ENCODE assay signal across 17 cellular contexts in genomic region chr6:16452348-16452747, GRCh38.
DNase-seq lines count a peak whose midpoint lies in the region; ATAC-seq and TF ChIP-seq lines count a peak whose summit lies in the region.
"Had no signal": no experiment of that assay in that cellular context is flagged by ENCODE, and none has a peak within 500 bp of the region (broad histone marks: within the 10 kb centered on the region; RNA-seq: fewer than 3 reads in every experiment).

No MANE protein-coding gene starts in this region.

- H3K9me1 ChIP-seq in IMR-90 (ENCODE audit: insufficient read depth, low read length): 0 out of 2 replicates have a peak, but pooled peaks cover 7% of the 10 kb centered on the region

- no peaks in the 10 kb centered on the region for H3F3A ChIP-seq in PC-9 (ENCODE audit: insufficient read depth, low read depth)

- no peak for DNase-seq in activated T-cell treated with anti-CD3 and anti-CD28 coated beads, Interleukin-2, amount 50 U/mL, for 72 hours
- DNase-seq in activated T-cell treated with anti-CD3 and anti-CD28 coated beads for 4 hours (no peak), IMR-90 (no peak), caudate nucleus (lab: John Stamatoyannopoulos, UW) (peak in 2 of 61 donors; percentile 34 to 62), brain microvascular endothelial cell (no peak), PC-9 (no peak)
- DNase-seq: CD8-positive, alpha-beta T cell; COR-L47; DMS 273 treated with DMSO at 0.1 percent for 48 hours; DMS53; DND-41; EL; HCEC 1CT had no signal

- no peaks in the 10 kb centered on the region for H3K9me2 ChIP-seq in PC-9 (ENCODE audit: insufficient read depth)

- H3K27ac ChIP-seq in IMR-90 (ENCODE audit: insufficient read depth, low read length): no peak overlapping the region
- H3K27ac ChIP-seq in caudate nucleus (ENCODE audit: low read depth, low read length): peak overlapping the region; percentile 67
- no peak overlapping the region for H3K27ac ChIP-seq in brain microvascular endothelial cell
- no peak overlapping the region for H3K27ac ChIP-seq in PC-9
- H3K27ac ChIP-seq: BLaER1 treated with 17β-estradiol and CSF1 and Interleukin-3, amounts not matched to agents 10 nM and 100 nM had no signal

- H3K23ac ChIP-seq in IMR-90 (ENCODE audit: low read depth, low read length): no peak overlapping the region

- ATAC-seq in activated T-cell treated with anti-CD3 and anti-CD28 coated beads, Interleukin-2, amount 50 U/mL, for 72 hours (replicated peaks in 1 of 2): peak in 1 of 2 donors; percentile 59
- no peak for ATAC-seq in IMR-90 (ENCODE audit: low read depth)
- no peak for ATAC-seq in stimulated activated memory B cell treated with anti-CD40 and anti-IgM and Interleukin-4, amounts not matched to agents 10 μg/mL and 1 μg/mL and 100 μg/mL, for 72 hours
- ATAC-seq: CD8-positive, alpha-beta T cell; GM23338 had no signal

- H2BK20ac ChIP-seq in IMR-90 (ENCODE audit: low read depth, low read length): no peak overlapping the region

- no CpG with 5 or more reads among the region's 2 CpGs for WGBS in IMR-90 (ENCODE audit: extremely low coverage in 2 of 2, insufficient read length in 1 of 2), 2 experiments

- H4K20me1 ChIP-seq in IMR-90 (ENCODE audit: insufficient read depth, low read length) (no peaks in the 10 kb centered on the region), PC-9 (ENCODE audit: insufficient read depth) (no peaks in the 10 kb centered on the region)

- peak overlapping the region; percentile 8 to 18 for H3K4me3 Mint-ChIP-seq in activated T-cell treated with anti-CD3 and anti-CD28 coated beads, Interleukin-2, amount 50 U/mL, for 72 hours
- H3K4me3 Mint-ChIP-seq in stimulated activated memory B cell treated with anti-CD40 and anti-IgM and Interleukin-4, amounts not matched to agents 10 μg/mL and 1 μg/mL and 100 μg/mL, for 72 hours: no peak overlapping the region
- H3K4me3 Mint-ChIP-seq: B cell; CD8-positive, alpha-beta T cell; GM23338 had no signal

- TF ChIP-seq CTCF in IMR-90 (conservative IDR thresholded peaks at IDR 0.05; ENCODE audit: low read depth, low read length) (no peak), brain microvascular endothelial cell (IDR thresholded peaks at IDR 0.05; ENCODE audit: low read depth, low read length, missing control alignments) (no peak), PC-9 (conservative IDR thresholded peaks at IDR 0.05) (no peak)

- H2AK9ac ChIP-seq in IMR-90 (replicated peaks; ENCODE audit: low read depth, low read length, poor library complexity): no peak overlapping the region

- no peak overlapping the region for H2AFZ ChIP-seq in IMR-90 (replicated peaks; ENCODE audit: low read length, poor library complexity)
- no peak overlapping the region for H2AFZ ChIP-seq in PC-9
- H2AFZ ChIP-seq: GM23338 had no signal

- no peak overlapping the region for H2BK5ac ChIP-seq in IMR-90 (ENCODE audit: low read depth, low read length, poor library complexity, severe bottlenecking)

- no peak overlapping the region for H2AK5ac ChIP-seq in IMR-90 (ENCODE audit: low read depth, low read length)

- no peak overlapping the region for H3K56ac ChIP-seq in IMR-90 (ENCODE audit: extremely low read depth, insufficient read depth, low read length)

- in situ Hi-C loops in IMR-90 (cut with MboI; ENCODE audit: low sequenced_read_pairs) (no loop called here), brain microvascular endothelial cell (cut with HindIII; ENCODE audit: low pct_ligation_motif_present, low sequenced_read_pairs) (no loop called here)

- no peak overlapping the region for H4K91ac ChIP-seq in IMR-90 (ENCODE audit: insufficient read depth, low read depth, low read length)

- dilution Hi-C loops in IMR-90 (cut with HindIII; ENCODE audit: low sequenced_read_pairs, unreplicated experiment): no loop called here

- peaks cover 5 to 17% of the 10 kb centered on the region in 2 experiments; a peak in 3 of 4 replicates for H3K79me1 ChIP-seq in IMR-90 (ENCODE audit: low read depth in 1 of 2, low read length in 2 of 2)

- H3K4me3 ChIP-seq in IMR-90 (ENCODE audit: insufficient read depth, low read depth, low read length): no peak overlapping the region
- H3K4me3 ChIP-seq in brain microvascular endothelial cell (ENCODE audit: low read depth, low read length): no peak overlapping the region
- no peak overlapping the region for H3K4me3 ChIP-seq in PC-9
- H3K4me3 ChIP-seq: BLaER1 treated with 17β-estradiol and CSF1 and Interleukin-3, amounts not matched to agents 10 nM and 100 nM; GM23338 had no signal

- H3K27me3 ChIP-seq in IMR-90 (ENCODE audit: control insufficient read depth, insufficient read depth, low read length) (no peaks in the 10 kb centered on the region), brain microvascular endothelial cell (replicated peaks) (no peaks in the 10 kb centered on the region), PC-9 (ENCODE audit: insufficient read depth, low read depth) (no peaks in the 10 kb centered on the region)
- H3K27me3 ChIP-seq: BLaER1 treated with 17β-estradiol and CSF1 and Interleukin-3, amounts not matched to agents 10 nM and 100 nM had no signal

- TF ChIP-seq RAD21 in IMR-90 (IDR thresholded peaks at IDR 0.05; ENCODE audit: low read length): no peak

- H3K4ac ChIP-seq in IMR-90 (ENCODE audit: low read depth, low read length): no peak overlapping the region

- H3K14ac ChIP-seq in IMR-90 (replicated peaks; ENCODE audit: low read depth, low read length): no peak overlapping the region

- H3K27ac Mint-ChIP-seq in activated T-cell treated with anti-CD3 and anti-CD28 coated beads, Interleukin-2, amount 50 U/mL, for 72 hours: peak overlapping the region; percentile 42
- H3K27ac Mint-ChIP-seq in stimulated activated memory B cell treated with anti-CD40 and anti-IgM and Interleukin-4, amounts not matched to agents 10 μg/mL and 1 μg/mL and 100 μg/mL, for 72 hours: peak overlapping the region; percentile 39
- H3K27ac Mint-ChIP-seq: B cell; CD8-positive, alpha-beta T cell; GM23338 had no signal

- peaks cover 0 to 4% of the 10 kb centered on the region in 2 donors for H3K9me3 Mint-ChIP-seq in activated T-cell treated with anti-CD3 and anti-CD28 coated beads, Interleukin-2, amount 50 U/mL, for 72 hours
- H3K9me3 Mint-ChIP-seq in stimulated activated memory B cell treated with anti-CD40 and anti-IgM and Interleukin-4, amounts not matched to agents 10 μg/mL and 1 μg/mL and 100 μg/mL, for 72 hours: no peaks in the 10 kb centered on the region

- H3K4me1 ChIP-seq in IMR-90 (ENCODE audit: control insufficient read depth, insufficient read depth, low read length) (peaks cover 20% of the 10 kb centered on the region), PC-9 (replicated peaks; ENCODE audit: insufficient read depth) (no peaks in the 10 kb centered on the region)

- CTCF ChIA-PET in IMR-90 (lab: Yijun Ruan, JAX): no interaction called here
- CTCF ChIA-PET in PC-9 (lab: Charles Lee): no interaction called here

- POLR2A ChIA-PET in IMR-90 (lab: Charles Lee; ENCODE audit: unreplicated experiment): no interaction called here
- POLR2A ChIA-PET in PC-9 (lab: Charles Lee; ENCODE audit: unreplicated experiment): no interaction called here

- H3K9me3 ChIP-seq in IMR-90 (ENCODE audit: control insufficient read depth, insufficient read depth, low read length) (peaks cover 4% of the 10 kb centered on the region), PC-9 (ENCODE audit: insufficient read depth, low read depth) (no peaks in the 10 kb centered on the region)

- no peak for TF ChIP-seq POLR2A in IMR-90 (IDR thresholded peaks at IDR 0.05; ENCODE audit: low read depth, low read length)

- H2BK15ac ChIP-seq in IMR-90 (ENCODE audit: low read depth, low read length): no peak overlapping the region; the same call in 2 of the 3 replicates

- H3K18ac ChIP-seq in IMR-90 (ENCODE audit: low read depth, low read length): no peak overlapping the region; the same call in 1 of the 2 replicates

- H3K79me2 ChIP-seq in PC-9 (ENCODE audit: low read depth): no peaks in the 10 kb centered on the region

- H3K4me1 Mint-ChIP-seq in activated T-cell treated with anti-CD3 and anti-CD28 coated beads, Interleukin-2, amount 50 U/mL, for 72 hours (ENCODE audit: low read depth): peaks cover 35% of the 10 kb centered on the region
- peaks cover 7% of the 10 kb centered on the region for H3K4me1 Mint-ChIP-seq in stimulated activated memory B cell treated with anti-CD40 and anti-IgM and Interleukin-4, amounts not matched to agents 10 μg/mL and 1 μg/mL and 100 μg/mL, for 72 hours
- H3K4me1 Mint-ChIP-seq: B cell had no signal

- H3K36me3 ChIP-seq in IMR-90 (ENCODE audit: control insufficient read depth, insufficient read depth, low read length) (0 out of 2 replicates have a peak, but pooled peaks cover 4% of the 10 kb centered on the region), brain microvascular endothelial cell (replicated peaks) (no peaks in the 10 kb centered on the region), PC-9 (ENCODE audit: low read depth) (no peaks in the 10 kb centered on the region)

- BruUV-seq in IMR-90 (replicated peaks; lab: Mats Ljungman, UMichigan) (no TSS peak), PC-9 (replicated peaks; lab: Mats Ljungman, UMichigan) (no TSS peak)

- H2BK120ac ChIP-seq in IMR-90 (ENCODE audit: low read depth, low read length): 0 out of 2 replicates have a peak overlapping the region, but pooled peaks have one; percentile 6

- intact Hi-C loops in IMR-90 (cut with micrococcal nuclease): no loop called here
- intact Hi-C loops in PC-9 (cut with micrococcal nuclease; ENCODE audit: unreplicated experiment): no loop called here

- no peaks in the 10 kb centered on the region for H3K27me3 Mint-ChIP-seq in activated T-cell treated with anti-CD3 and anti-CD28 coated beads, Interleukin-2, amount 50 U/mL, for 72 hours (ENCODE audit: low read depth)
- H3K27me3 Mint-ChIP-seq in stimulated activated memory B cell treated with anti-CD40 and anti-IgM and Interleukin-4, amounts not matched to agents 10 μg/mL and 1 μg/mL and 100 μg/mL, for 72 hours: no peaks in the 10 kb centered on the region
- H3K27me3 Mint-ChIP-seq: B cell had no signal

- no peak overlapping the region for H4K8ac ChIP-seq in IMR-90 (ENCODE audit: low read depth in 2 of 2, low read length in 2 of 2)

- no peak overlapping the region for H3K9ac ChIP-seq in IMR-90 (ENCODE audit: low read depth, low read length)
- H3K9ac ChIP-seq: BLaER1 treated with 17β-estradiol and CSF1 and Interleukin-3, amounts not matched to agents 10 nM and 100 nM had no signal

- H4K5ac ChIP-seq in IMR-90 (ENCODE audit: low read depth, low read length): no peak overlapping the region

- peaks cover 9 to 10% of the 10 kb centered on the region in 2 donors for H3K36me3 Mint-ChIP-seq in activated T-cell treated with anti-CD3 and anti-CD28 coated beads, Interleukin-2, amount 50 U/mL, for 72 hours (ENCODE audit: insufficient read depth in 2 of 2)
- H3K36me3 Mint-ChIP-seq in stimulated activated memory B cell treated with anti-CD40 and anti-IgM and Interleukin-4, amounts not matched to agents 10 μg/mL and 1 μg/mL and 100 μg/mL, for 72 hours: peaks cover 43% of the 10 kb centered on the region

- H3K4me2 ChIP-seq in IMR-90 (ENCODE audit: low read depth, low read length) (no peak overlapping the region), PC-9 (no peak overlapping the region)
- H3K4me2 ChIP-seq: BLaER1 treated with 17β-estradiol and CSF1 and Interleukin-3, amounts not matched to agents 10 nM and 100 nM; GM23338 had no signal

TF ChIP-seq in IMR-90, 13 proteins besides CTCF, POLR2A, EP300 and RAD21 (continues in another document):
- TF ChIP-seq FOS (IDR thresholded peaks at IDR 0.05; ENCODE audit: low read depth, low read length): no peak
- TF ChIP-seq CEBPB (IDR thresholded peaks at IDR 0.05; ENCODE audit: low read depth, low read length): no peak
